In the genomic region with DNA sequence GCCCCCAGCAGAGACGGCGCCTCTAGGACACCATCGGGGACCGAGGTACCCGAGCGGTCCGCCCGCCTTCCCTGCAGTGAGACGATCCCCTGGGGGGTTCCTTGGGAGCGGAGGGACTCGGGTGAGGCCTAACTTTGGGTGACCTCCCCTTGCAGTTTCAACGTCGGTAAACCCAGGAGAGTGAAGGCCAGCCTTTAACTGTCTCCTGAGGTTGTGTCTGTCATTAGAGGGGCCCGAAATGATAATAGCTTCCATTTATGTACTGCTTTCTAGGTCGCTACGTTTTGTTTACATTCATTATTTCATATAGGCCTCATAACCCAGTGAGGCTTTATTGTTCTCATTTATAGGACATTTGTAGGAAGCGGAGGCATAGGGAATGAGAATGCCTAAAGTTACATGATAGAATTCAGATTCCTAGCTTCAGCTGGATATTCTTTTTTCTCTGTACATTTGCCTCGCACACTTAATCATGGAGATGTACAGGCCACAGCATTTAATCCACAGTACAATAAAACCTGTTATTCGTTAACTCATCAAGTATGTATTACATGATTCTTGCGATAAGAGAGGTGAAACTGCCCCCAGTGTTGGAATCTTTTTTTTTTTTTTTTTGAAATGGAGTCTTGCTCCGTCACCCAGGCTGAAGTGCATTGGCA, we compare ENCODE assay signal across 1 cellular context.
TF ChIP-seq lines count a peak whose summit lies in the region.

No MANE protein-coding gene starts in this region.

TF ChIP-seq in GM12878, 131 proteins besides CTCF, POLR2A, EP300 and RAD21:
- TF ChIP-seq, protein P1, sequence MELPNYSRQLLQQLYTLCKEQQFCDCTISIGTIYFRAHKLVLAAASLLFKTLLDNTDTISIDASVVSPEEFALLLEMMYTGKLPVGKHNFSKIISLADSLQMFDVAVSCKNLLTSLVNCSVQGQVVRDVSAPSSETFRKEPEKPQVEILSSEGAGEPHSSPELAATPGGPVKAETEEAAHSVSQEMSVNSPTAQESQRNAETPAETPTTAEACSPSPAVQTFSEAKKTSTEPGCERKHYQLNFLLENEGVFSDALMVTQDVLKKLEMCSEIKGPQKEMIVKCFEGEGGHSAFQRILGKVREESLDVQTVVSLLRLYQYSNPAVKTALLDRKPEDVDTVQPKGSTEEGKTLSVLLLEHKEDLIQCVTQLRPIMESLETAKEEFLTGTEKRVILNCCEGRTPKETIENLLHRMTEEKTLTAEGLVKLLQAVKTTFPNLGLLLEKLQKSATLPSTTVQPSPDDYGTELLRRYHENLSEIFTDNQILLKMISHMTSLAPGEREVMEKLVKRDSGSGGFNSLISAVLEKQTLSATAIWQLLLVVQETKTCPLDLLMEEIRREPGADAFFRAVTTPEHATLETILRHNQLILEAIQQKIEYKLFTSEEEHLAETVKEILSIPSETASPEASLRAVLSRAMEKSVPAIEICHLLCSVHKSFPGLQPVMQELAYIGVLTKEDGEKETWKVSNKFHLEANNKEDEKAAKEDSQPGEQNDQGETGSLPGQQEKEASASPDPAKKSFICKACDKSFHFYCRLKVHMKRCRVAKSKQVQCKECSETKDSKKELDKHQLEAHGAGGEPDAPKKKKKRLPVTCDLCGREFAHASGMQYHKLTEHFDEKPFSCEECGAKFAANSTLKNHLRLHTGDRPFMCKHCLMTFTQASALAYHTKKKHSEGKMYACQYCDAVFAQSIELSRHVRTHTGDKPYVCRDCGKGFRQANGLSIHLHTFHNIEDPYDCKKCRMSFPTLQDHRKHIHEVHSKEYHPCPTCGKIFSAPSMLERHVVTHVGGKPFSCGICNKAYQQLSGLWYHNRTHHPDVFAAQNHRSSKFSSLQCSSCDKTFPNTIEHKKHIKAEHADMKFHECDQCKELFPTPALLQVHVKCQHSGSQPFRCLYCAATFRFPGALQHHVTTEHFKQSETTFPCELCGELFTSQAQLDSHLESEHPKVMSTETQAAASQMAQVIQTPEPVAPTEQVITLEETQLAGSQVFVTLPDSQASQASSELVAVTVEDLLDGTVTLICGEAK (IDR thresholded peaks at IDR 0.05; ENCODE audit: borderline replicate concordance): peak; percentile 32; the same call in 1 of the 2 replicates
- no peak for TF ChIP-seq ATF7 (IDR thresholded peaks at IDR 0.05; ENCODE audit: low read depth)
- TF ChIP-seq FOXK2 (IDR thresholded peaks at IDR 0.05): no peak
- TF ChIP-seq, protein P2, sequence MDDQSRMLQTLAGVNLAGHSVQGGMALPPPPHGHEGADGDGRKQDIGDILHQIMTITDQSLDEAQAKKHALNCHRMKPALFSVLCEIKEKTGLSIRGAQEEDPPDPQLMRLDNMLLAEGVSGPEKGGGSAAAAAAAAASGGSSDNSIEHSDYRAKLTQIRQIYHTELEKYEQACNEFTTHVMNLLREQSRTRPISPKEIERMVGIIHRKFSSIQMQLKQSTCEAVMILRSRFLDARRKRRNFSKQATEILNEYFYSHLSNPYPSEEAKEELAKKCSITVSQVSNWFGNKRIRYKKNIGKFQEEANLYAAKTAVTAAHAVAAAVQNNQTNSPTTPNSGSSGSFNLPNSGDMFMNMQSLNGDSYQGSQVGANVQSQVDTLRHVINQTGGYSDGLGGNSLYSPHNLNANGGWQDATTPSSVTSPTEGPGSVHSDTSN (IDR thresholded peaks at IDR 0.05; ENCODE audit: insufficient replicate concordance, low read depth, low read length): no peak
- no peak for TF ChIP-seq CREB1 (IDR thresholded peaks at IDR 0.05; ENCODE audit: low read depth)
- TF ChIP-seq, protein P3, sequence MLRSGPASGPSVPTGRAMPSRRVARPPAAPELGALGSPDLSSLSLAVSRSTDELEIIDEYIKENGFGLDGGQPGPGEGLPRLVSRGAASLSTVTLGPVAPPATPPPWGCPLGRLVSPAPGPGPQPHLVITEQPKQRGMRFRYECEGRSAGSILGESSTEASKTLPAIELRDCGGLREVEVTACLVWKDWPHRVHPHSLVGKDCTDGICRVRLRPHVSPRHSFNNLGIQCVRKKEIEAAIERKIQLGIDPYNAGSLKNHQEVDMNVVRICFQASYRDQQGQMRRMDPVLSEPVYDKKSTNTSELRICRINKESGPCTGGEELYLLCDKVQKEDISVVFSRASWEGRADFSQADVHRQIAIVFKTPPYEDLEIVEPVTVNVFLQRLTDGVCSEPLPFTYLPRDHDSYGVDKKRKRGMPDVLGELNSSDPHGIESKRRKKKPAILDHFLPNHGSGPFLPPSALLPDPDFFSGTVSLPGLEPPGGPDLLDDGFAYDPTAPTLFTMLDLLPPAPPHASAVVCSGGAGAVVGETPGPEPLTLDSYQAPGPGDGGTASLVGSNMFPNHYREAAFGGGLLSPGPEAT (IDR thresholded peaks at IDR 0.05; ENCODE audit: low read depth): 0 out of 2 replicates have a peak, but pooled peaks have one; percentile 27
- 0 out of 2 replicates have a peak, but pooled peaks have one; percentile 6 for TF ChIP-seq TCF12 (IDR thresholded peaks at IDR 0.05; ENCODE audit: low read depth, low read length)
- TF ChIP-seq YBX1 (IDR thresholded peaks at IDR 0.05): no peak
- 0 out of 2 replicates have a peak, but pooled peaks have one; percentile 3 for TF ChIP-seq POLR2AphosphoS5 (IDR thresholded peaks at IDR 0.05; ENCODE audit: low read length)
- TF ChIP-seq, protein P4, sequence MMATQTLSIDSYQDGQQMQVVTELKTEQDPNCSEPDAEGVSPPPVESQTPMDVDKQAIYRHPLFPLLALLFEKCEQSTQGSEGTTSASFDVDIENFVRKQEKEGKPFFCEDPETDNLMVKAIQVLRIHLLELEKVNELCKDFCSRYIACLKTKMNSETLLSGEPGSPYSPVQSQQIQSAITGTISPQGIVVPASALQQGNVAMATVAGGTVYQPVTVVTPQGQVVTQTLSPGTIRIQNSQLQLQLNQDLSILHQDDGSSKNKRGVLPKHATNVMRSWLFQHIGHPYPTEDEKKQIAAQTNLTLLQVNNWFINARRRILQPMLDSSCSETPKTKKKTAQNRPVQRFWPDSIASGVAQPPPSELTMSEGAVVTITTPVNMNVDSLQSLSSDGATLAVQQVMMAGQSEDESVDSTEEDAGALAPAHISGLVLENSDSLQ (IDR thresholded peaks at IDR 0.05): 0 out of 2 replicates have a peak, but pooled peaks have one; percentile 3
- TF ChIP-seq, protein P5, sequence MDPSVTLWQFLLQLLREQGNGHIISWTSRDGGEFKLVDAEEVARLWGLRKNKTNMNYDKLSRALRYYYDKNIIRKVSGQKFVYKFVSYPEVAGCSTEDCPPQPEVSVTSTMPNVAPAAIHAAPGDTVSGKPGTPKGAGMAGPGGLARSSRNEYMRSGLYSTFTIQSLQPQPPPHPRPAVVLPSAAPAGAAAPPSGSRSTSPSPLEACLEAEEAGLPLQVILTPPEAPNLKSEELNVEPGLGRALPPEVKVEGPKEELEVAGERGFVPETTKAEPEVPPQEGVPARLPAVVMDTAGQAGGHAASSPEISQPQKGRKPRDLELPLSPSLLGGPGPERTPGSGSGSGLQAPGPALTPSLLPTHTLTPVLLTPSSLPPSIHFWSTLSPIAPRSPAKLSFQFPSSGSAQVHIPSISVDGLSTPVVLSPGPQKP (IDR thresholded peaks at IDR 0.05; ENCODE audit: low read depth, low read length): no peak
- no peak for TF ChIP-seq ZSCAN29 (IDR thresholded peaks at IDR 0.05)
- TF ChIP-seq MEF2B (IDR thresholded peaks at IDR 0.05; ENCODE audit: partially characterized antibody, poor library complexity, severe bottlenecking): peak; percentile 66
TF ChIP-seq in GM12878: peak in this region for 6.
